29 cellular contexts compared by ENCODE assay signal in genomic region chr20:37363221-37364012, GRCh38. TPM values are rescaled to one million over a fixed set of nuclear protein-coding genes. Genes with fewer than 3 reads are reported as not detected.
DNase-seq lines count a peak whose midpoint lies in the region; ATAC-seq, FAIRE-seq and TF ChIP-seq lines count a peak whose summit lies in the region.
"Had no signal": no experiment of that assay in that cellular context is flagged by ENCODE, and none has a peak within 500 bp of the region (broad histone marks: within the 10 kb centered on the region; RNA-seq: fewer than 3 reads in every experiment).

No MANE protein-coding gene starts in this region.

- TF ChIP-seq POLR2A in K562 (conservative IDR thresholded peaks at IDR 0.05) = no peak

- in situ Hi-C loops in K562 (cut with MboI) = no loop called here

- peaks cover 46% of the 10 kb centered on the region for H3K36me3 Mint-ChIP-seq in stimulated activated memory B cell treated with anti-CD40 and anti-IgM and Interleukin-4, amounts not matched to agents 10 μg/mL and 1 μg/mL and 100 μg/mL, for 72 hours
- H3K36me3 Mint-ChIP-seq: activated CD8-positive, alpha-beta memory T cell treated with anti-CD3 and anti-CD28 coated beads, Interleukin-2, amount 10 ng/mL, durations not matched to agents 7 days and 5 days had no signal

- no TSS peak for BruUV-seq in K562 (replicated peaks; lab: Mats Ljungman, UMichigan)

- H3K4me3 Mint-ChIP-seq in stimulated activated memory B cell treated with anti-CD40 and anti-IgM and Interleukin-4, amounts not matched to agents 10 μg/mL and 1 μg/mL and 100 μg/mL, for 72 hours = no peak overlapping the region
- H3K4me3 Mint-ChIP-seq: activated CD8-positive, alpha-beta memory T cell treated with anti-CD3 and anti-CD28 coated beads, Interleukin-2, amount 10 ng/mL, durations not matched to agents 7 days and 5 days; activated naive CD4-positive, alpha-beta T cell treated with anti-CD3 and anti-CD28 coated beads for 36 hours; activated T-cell treated with anti-CD3 and anti-CD28 coated beads, Interleukin-2, amount 50 U/mL, for 72 hours; CD4-positive, alpha-beta T cell had no signal

- H3K18ac ChIP-seq in mesenchymal stem cell (ENCODE audit: low read depth in 1 of 2, low read length in 2 of 2) = no peak overlapping the region

- CTCF ChIA-PET in K562 (lab: Yijun Ruan, JAX; ENCODE audit: low intra/inter-chr PET ratio) = no interaction called here

- DNase-seq in H7 = peak; percentile 48
- no peak for DNase-seq in K562 (ENCODE audit: extremely low read depth in 1 of 4, low spot score in 3 of 4)
- no peak for DNase-seq in mesenchymal stem cell
- DNase-seq in midbrain (lab: John Stamatoyannopoulos, UW) = no peak
- DNase-seq in stimulated activated CD4-positive, alpha-beta T cell treated with anti-CD3 and anti-CD28 coated beads, Interleukin-1b, Interleukin-23, amount 100 ng/mL, for 48 hours = no peak
- DNase-seq: activated CD4-positive, alpha-beta T cell treated with anti-CD3 and anti-CD28 coated beads, Interleukin-2, amount 50 U/mL, for 1 hour; activated CD8-positive, alpha-beta memory T cell treated with anti-CD3 and anti-CD28 coated beads, Interleukin-2, amount 10 ng/mL, durations not matched to agents 7 days and 5 days; activated naive CD4-positive, alpha-beta T cell treated with anti-CD3 and anti-CD28 coated beads for 36 hours; activated T-cell treated with anti-CD3 and anti-CD28 coated beads, Interleukin-2, amount 50 U/mL, for 72 hours; brain microvascular endothelial cell; CD4-positive, alpha-beta T cell; effector CD4-positive, alpha-beta T cell; NCI-H1105; NCI-H187 treated with DMSO at 0.1 percent for 48 hours; NCI-H2171 treated with DMSO at 0.1 percent for 48 hours; NCI-H524 treated with DMSO at 0.1 percent for 48 hours; PC-3; psoas muscle; SHP77; T-helper 9 cell; transverse colon; WERI-Rb-1 had no signal

- H3K27ac Mint-ChIP-seq in stimulated activated memory B cell treated with anti-CD40 and anti-IgM and Interleukin-4, amounts not matched to agents 10 μg/mL and 1 μg/mL and 100 μg/mL, for 72 hours = peak overlapping the region; percentile 53
- H3K27ac Mint-ChIP-seq: activated CD8-positive, alpha-beta memory T cell treated with anti-CD3 and anti-CD28 coated beads, Interleukin-2, amount 10 ng/mL, durations not matched to agents 7 days and 5 days; activated naive CD4-positive, alpha-beta T cell treated with anti-CD3 and anti-CD28 coated beads for 36 hours; activated T-cell treated with anti-CD3 and anti-CD28 coated beads, Interleukin-2, amount 50 U/mL, for 72 hours; CD4-positive, alpha-beta T cell had no signal

- no peaks in the 10 kb centered on the region for H3K9me3 Mint-ChIP-seq in stimulated activated memory B cell treated with anti-CD40 and anti-IgM and Interleukin-4, amounts not matched to agents 10 μg/mL and 1 μg/mL and 100 μg/mL, for 72 hours
- H3K9me3 Mint-ChIP-seq: activated T-cell treated with anti-CD3 and anti-CD28 coated beads, Interleukin-2, amount 50 U/mL, for 72 hours; CD4-positive, alpha-beta T cell had no signal

- H3K4me3 ChIP-seq in H7 (ENCODE audit: insufficient read depth, low read depth, low read length) (no peak overlapping the region), K562 (no peak overlapping the region), mesenchymal stem cell (ENCODE audit: insufficient read depth in 1 of 2, low read depth in 1 of 2, low read length in 2 of 2) (no peak overlapping the region)
- H3K4me3 ChIP-seq: psoas muscle, transverse colon had no signal

- H4K8ac ChIP-seq in mesenchymal stem cell (ENCODE audit: low read length) = peak overlapping the region; percentile 17

- H3K36me3 ChIP-seq in H7 (replicated peaks; ENCODE audit: control insufficient read depth, insufficient read depth, low read length) = peaks cover 5% of the 10 kb centered on the region
- peaks cover 5% of the 10 kb centered on the region; the same call in 1 of the 3 replicates for H3K36me3 ChIP-seq in K562 (ENCODE audit: control insufficient read depth, insufficient read depth, low read length)
- peaks cover 32 to 33% of the 10 kb centered on the region in 2 experiments for H3K36me3 ChIP-seq in mesenchymal stem cell (ENCODE audit: control insufficient read depth in 1 of 2, insufficient read depth in 2 of 2, low read depth in 1 of 2, low read length in 2 of 2)
- H3K36me3 ChIP-seq: neutrophil had no signal

- H3K14ac ChIP-seq in mesenchymal stem cell (ENCODE audit: low read length in 2 of 2) = no peak overlapping the region

- no peak overlapping the region for H2BK120ac ChIP-seq in mesenchymal stem cell (ENCODE audit: low read depth, low read length)

- no peak overlapping the region for H3K4ac ChIP-seq in mesenchymal stem cell (ENCODE audit: low read depth in 1 of 2, low read length in 2 of 2)

- H3K79me1 ChIP-seq in mesenchymal stem cell (replicated peaks; ENCODE audit: low read length, poor library complexity, severe bottlenecking) = peaks cover 50% of the 10 kb centered on the region

- H3K23ac ChIP-seq in mesenchymal stem cell (ENCODE audit: low read length in 2 of 2) = no peak overlapping the region

- TF ChIP-seq RAD21 in K562 (CRISPR knock-in tag; conservative IDR thresholded peaks at IDR 0.05 in 1 of 2, IDR thresholded peaks at IDR 0.05 in 1 of 2) = no peak

- H2BK15ac ChIP-seq in mesenchymal stem cell (ENCODE audit: low read depth, poor library complexity, severe bottlenecking) = no peak overlapping the region

- POLR2A ChIA-PET in K562 (lab: Yijun Ruan, JAX) = interaction anchor here (1.1 to 1.9 kb wide), 2 partner anchors 8 to 15 kb away, joined by 3 to 7 read pairs; no protein-coding TSS in a partner anchor

- H3K9me3 ChIP-seq in K562 (replicated peaks; ENCODE audit: control insufficient read depth, insufficient read depth, low read depth, low read length) = no peaks in the 10 kb centered on the region
- H3K9me3 ChIP-seq in mesenchymal stem cell (ENCODE audit: control insufficient read depth, low read length) = no peaks in the 10 kb centered on the region
- H3K9me3 ChIP-seq: neutrophil, psoas muscle, transverse colon had no signal

- H2AFZ ChIP-seq in K562 (ENCODE audit: low read depth, low read length) = no peak overlapping the region
- H2AFZ ChIP-seq in mesenchymal stem cell (ENCODE audit: low read depth, low read length) = no peak overlapping the region

- no peak for ATAC-seq in K562
- ATAC-seq in stimulated activated memory B cell treated with anti-CD40 and anti-IgM and Interleukin-4, amounts not matched to agents 10 μg/mL and 1 μg/mL and 100 μg/mL, for 72 hours = no peak
- no peak for ATAC-seq in GM21529 (IDR thresholded peaks at IDR 0.05; ENCODE audit: unreplicated experiment)
- ATAC-seq: activated CD8-positive, alpha-beta memory T cell treated with anti-CD3 and anti-CD28 coated beads, Interleukin-2, amount 10 ng/mL, durations not matched to agents 7 days and 5 days; activated T-cell treated with anti-CD3 and anti-CD28 coated beads, Interleukin-2, amount 50 U/mL, for 72 hours; PC-3; psoas muscle had no signal

- peaks cover 83% of the 10 kb centered on the region for H3K4me1 Mint-ChIP-seq in stimulated activated memory B cell treated with anti-CD40 and anti-IgM and Interleukin-4, amounts not matched to agents 10 μg/mL and 1 μg/mL and 100 μg/mL, for 72 hours
- H3K4me1 Mint-ChIP-seq: activated CD8-positive, alpha-beta memory T cell treated with anti-CD3 and anti-CD28 coated beads, Interleukin-2, amount 10 ng/mL, durations not matched to agents 7 days and 5 days had no signal

- H3K27me3 ChIP-seq in H7 (ENCODE audit: control insufficient read depth, insufficient read depth, low read length) (no peaks in the 10 kb centered on the region), K562 (ENCODE audit: control insufficient read depth in 2 of 2, insufficient read depth in 2 of 2, low read length in 2 of 2) (no peaks in the 10 kb centered on the region), mesenchymal stem cell (ENCODE audit: control insufficient read depth in 1 of 2, insufficient read depth in 1 of 2, low read length in 2 of 2) (no peaks in the 10 kb centered on the region)
- H3K27me3 ChIP-seq: brain microvascular endothelial cell, transverse colon had no signal

- H2BK12ac ChIP-seq in mesenchymal stem cell (ENCODE audit: low read length in 2 of 2) = no peak overlapping the region

- no peak overlapping the region for H2AK5ac ChIP-seq in mesenchymal stem cell (ENCODE audit: low read length, severe bottlenecking)

- no peak overlapping the region for H2BK5ac ChIP-seq in mesenchymal stem cell (ENCODE audit: low read depth, low read length, poor library complexity, severe bottlenecking)

- no peak for TF ChIP-seq EP300 in K562 (IDR thresholded peaks at IDR 0.05; ENCODE audit: low read length)

- H3K4me1 ChIP-seq in K562 (replicated peaks in 1 of 2; ENCODE audit: control insufficient read depth in 2 of 2, insufficient read depth in 2 of 2, low read length in 2 of 2) = peaks cover 0 to 34% of the 10 kb centered on the region in 2 experiments; a peak in 2 of 5 replicates
- peaks cover 11% of the 10 kb centered on the region for H3K4me1 ChIP-seq in mesenchymal stem cell (ENCODE audit: control insufficient read depth, insufficient read depth, low read depth, low read length)
- H3K4me1 ChIP-seq: psoas muscle had no signal

- TF ChIP-seq CTCF in K562 (IDR thresholded peaks at IDR 0.05 in 2 of 3, conservative IDR thresholded peaks at IDR 0.05 in 1 of 3; ENCODE audit: insufficient read depth in 2 of 3, low read depth in 1 of 3, low read length in 3 of 3) = no peak

- H3K9ac ChIP-seq in K562 (ENCODE audit: insufficient read depth in 1 of 2, low read depth in 2 of 2, low read length in 2 of 2) (0 out of 4 replicates have a peak overlapping the region, but pooled peaks of 1 of the 2 experiments have one; percentile 13), mesenchymal stem cell (ENCODE audit: low read length) (no peak overlapping the region)

- H3K4me2 ChIP-seq in K562 (ENCODE audit: insufficient read depth, low read length) (no peak overlapping the region), mesenchymal stem cell (ENCODE audit: low read length, poor library complexity, severe bottlenecking) (no peak overlapping the region)

- 62% methylated on average over 22 of the region's 24 CpGs for WGBS in K562 (ENCODE audit: insufficient coverage, low coverage, missing lambda C conversion rate)
- 94% methylated on average over 23 of the region's 24 CpGs for WGBS in mesenchymal stem cell

- no peak for FAIRE-seq in K562 (lab: Jason Lieb, UNC)
- FAIRE-seq: D721Med, GM12892, islet of Langerhans had no signal

- H3K9me1 ChIP-seq in K562 (ENCODE audit: control insufficient read depth, insufficient read depth, low read length) = no peaks in the 10 kb centered on the region

- no peaks in the 10 kb centered on the region for H3K79me2 ChIP-seq in K562 (ENCODE audit: control insufficient read depth, insufficient read depth, low read length)

- H4K91ac ChIP-seq in mesenchymal stem cell (ENCODE audit: low read length) = no peak overlapping the region

- H4K20me1 ChIP-seq in K562 (replicated peaks; ENCODE audit: control insufficient read depth, insufficient read depth, low read length) = peaks cover 7% of the 10 kb centered on the region; the same call in 1 of the 2 replicates

- intact Hi-C loops in K562 (cut with micrococcal nuclease) = no loop called here

- H3K27ac ChIP-seq in K562 (ENCODE audit: extremely low read depth, low read depth, low read length) (no peak overlapping the region), mesenchymal stem cell (ENCODE audit: low read length, poor library complexity, severe bottlenecking) (no peak overlapping the region)
- H3K27ac ChIP-seq: brain microvascular endothelial cell, epithelial cell of prostate, neutrophil, psoas muscle, transverse colon, WERI-Rb-1 had no signal

- H3K27me3 Mint-ChIP-seq in stimulated activated memory B cell treated with anti-CD40 and anti-IgM and Interleukin-4, amounts not matched to agents 10 μg/mL and 1 μg/mL and 100 μg/mL, for 72 hours = no peaks in the 10 kb centered on the region
- H3K27me3 Mint-ChIP-seq: activated CD8-positive, alpha-beta memory T cell treated with anti-CD3 and anti-CD28 coated beads, Interleukin-2, amount 10 ng/mL, durations not matched to agents 7 days and 5 days; CD4-positive, alpha-beta T cell had no signal

RNA-seq across cellular contexts. Expression of gene SRC, which starts 17.5 kb away (rescaled TPM):
- total RNA-seq in H7 (2014; rRNA removed; shearing (Covaris generic)) = 31.4 and 32.5 TPM in 2 replicates
- total RNA-seq in K562 (2011; cell fraction: chromatin; rRNA removed; ENCODE audit: low replicate concordance) = 23.1 and 61.0 TPM in 2 replicates
- 26.7 and 29.4 TPM in 2 replicates for total RNA-seq in K562 (2011; cell fraction: nucleolus; rRNA removed)
- 20.5 and 28.9 TPM in 2 replicates for total RNA-seq in K562 (2011; cell fraction: nucleoplasm; rRNA removed)
- 2.0 and 4.7 TPM in 2 replicates for total RNA-seq in K562 (2014; rRNA removed)
- total RNA-seq in K562 (2014; rRNA removed; fragmentation: Illumina TruSeq; extraction: Trizol) = 1.4 and 1.9 TPM in 2 replicates
- total RNA-seq in K562 (2015; rRNA removed; fragmentation: Illumina TruSeq; extraction: Trizol) = 2.9 and 3.1 TPM in 2 replicates
- total RNA-seq in K562 (2021) = 7.0 and 7.7 TPM in 2 replicates
- polyA plus RNA-seq in K562 (2011; rRNA removed) = 8.0 and 8.5 TPM in 2 replicates
- 6.8 and 11.9 TPM in 2 replicates for polyA plus RNA-seq in K562 (2011; cell fraction: cytosol; rRNA removed)
- polyA plus RNA-seq in K562 (2011; cell fraction: nucleus; rRNA removed) = 45.7 and 78.2 TPM in 2 replicates
- 4.7 and 5.8 TPM in 2 replicates for polyA plus RNA-seq in K562 (2012)
- 5.4 and 8.3 TPM in 2 replicates for polyA plus RNA-seq in K562 (2014; fragmentation: Illumina TruSeq; extraction: Trizol)
- polyA plus RNA-seq in K562 (2014; fragmentation: Nextera tagmentation; extraction: Ambion mirVana) = under 1 TPM; 0.06 to 0.14 TPM
- polyA plus RNA-seq in K562 (2014; rRNA removed) = 4.8 and 5.2 TPM in 2 replicates
- 5.2 and 16.3 TPM in 2 replicates for polyA minus RNA-seq in K562 (2011; rRNA and poly(A)+ RNA removed)
- polyA minus RNA-seq in K562 (2011; cell fraction: cytosol; rRNA and poly(A)+ RNA removed) = 4.0 and 10.0 TPM in 2 replicates
- 12.3 and 15.8 TPM in 2 replicates for polyA minus RNA-seq in K562 (2011; cell fraction: nucleus; rRNA and poly(A)+ RNA removed)
- polyA plus RNA-seq in mesenchymal stem cell (2013, experiment 1 of 2) = 9.6 TPM
- polyA plus RNA-seq in mesenchymal stem cell (2013, experiment 2 of 2) = 8.0 TPM
